Comparison of ENCODE assay signal across 12 cellular contexts in genomic region chr5:123429221-123429954, GRCh38. TPM values are rescaled to one million over a fixed set of nuclear protein-coding genes. Genes with fewer than 3 reads are reported as not detected.
DNase-seq lines count a peak whose midpoint lies in the region; ATAC-seq, FAIRE-seq and TF ChIP-seq lines count a peak whose summit lies in the region.
"Had no signal": no experiment of that assay in that cellular context is flagged by ENCODE, and none has a peak within 500 bp of the region (broad histone marks: within the 10 kb centered on the region; RNA-seq: fewer than 3 reads in every experiment).

No MANE protein-coding gene starts in this region.

- H4K20me1 ChIP-seq in GM23338 (replicated peaks; ENCODE audit: insufficient read depth): no peaks in the 10 kb centered on the region

- CTCF ChIA-PET in AG04450 (lab: Charles Lee): interaction anchor here (1.0 to 1.7 kb wide), 2 partner anchors 181 kb away, joined by 8 read pairs; no protein-coding TSS in a partner anchor

- no peak overlapping the region for H3K4me2 ChIP-seq in GM23338

- H3K27me3 ChIP-seq in AG04450 (ENCODE audit: control insufficient read depth, insufficient read depth, low read length): no peaks in the 10 kb centered on the region
- H3K27me3 ChIP-seq in GM23338 (ENCODE audit: insufficient read depth): no peaks in the 10 kb centered on the region
- no peaks in the 10 kb centered on the region for H3K27me3 ChIP-seq in bronchial epithelial cell (ENCODE audit: control insufficient read depth, insufficient read depth, low read length)
- H3K27me3 ChIP-seq: ascending aorta, gastrocnemius medialis, MG63 had no signal

- H3K36me3 Mint-ChIP-seq in GM23338 (ENCODE audit: low read depth) (no peaks in the 10 kb centered on the region), mesothelial cell of epicardium (no peaks in the 10 kb centered on the region)

- peaks cover 9% of the 10 kb centered on the region for H3K4me1 Mint-ChIP-seq in GM23338
- peaks cover 25% of the 10 kb centered on the region for H3K4me1 Mint-ChIP-seq in mesothelial cell of epicardium

- H3K4me3 ChIP-seq in AG04450 (ENCODE audit: low read depth, low read length) (no peak overlapping the region), GM23338 (no peak overlapping the region), bronchial epithelial cell (ENCODE audit: low read depth, low read length) (no peak overlapping the region)
- H3K4me3 ChIP-seq: ascending aorta, gastrocnemius medialis, GM12878, MG63 had no signal

- peak overlapping the region; percentile 52; the same call in 1 of the 2 replicates for H2AFZ ChIP-seq in GM23338

- H3K27ac Mint-ChIP-seq in GM23338: no peak overlapping the region
- peak overlapping the region; percentile 5 for H3K27ac Mint-ChIP-seq in mesothelial cell of epicardium

- no peak for DNase-seq in AG04450 (ENCODE audit: low read depth, low spot score)
- DNase-seq in GM23338 (ENCODE audit: low spot score): no peak
- DNase-seq in bronchial epithelial cell (ENCODE audit: low read depth): peak; percentile 17
- no peak for DNase-seq in mesothelial cell of epicardium (ENCODE audit: low spot score in 2 of 2, unreplicated experiment in 2 of 2)
- no peak for DNase-seq in D721Med (ENCODE audit: insufficient read length, low spot score)
- DNase-seq in NCI-H146 treated with DMSO at 0.1 percent for 48 hours (lab: John Stamatoyannopoulos, UW; ENCODE audit: unreplicated experiment): no peak
- DNase-seq in NCI-H1694 (lab: John Stamatoyannopoulos, UW): no peak
- DNase-seq: gastrocnemius medialis; stimulated activated CD4-positive, alpha-beta T cell treated with anti-CD3 and anti-CD28 coated beads, Interleukin-4, amount 100 ng/mL, for 1 hour had no signal

- no peaks in the 10 kb centered on the region for H3K9me3 ChIP-seq in AG04450 (ENCODE audit: control insufficient read depth, insufficient read depth, low read length)
- H3K9me3 ChIP-seq: ascending aorta, gastrocnemius medialis, MG63 had no signal

- no peaks in the 10 kb centered on the region; the same call in 2 of the 3 replicates for H3K9me3 Mint-ChIP-seq in GM23338
- H3K9me3 Mint-ChIP-seq in mesothelial cell of epicardium: no peaks in the 10 kb centered on the region

- ATAC-seq in GM23338: no peak
- ATAC-seq: GM12878 had no signal

- H3K27me3 Mint-ChIP-seq in GM23338 (ENCODE audit: insufficient read depth, low read depth, poor library complexity): peaks cover 2% of the 10 kb centered on the region
- H3K27me3 Mint-ChIP-seq in mesothelial cell of epicardium (ENCODE audit: low read depth): no peaks in the 10 kb centered on the region

- H3K27ac ChIP-seq in AG04450 (ENCODE audit: low read depth, low read length): peak overlapping the region; percentile 81
- no peak overlapping the region for H3K27ac ChIP-seq in GM23338 (ENCODE audit: low read depth)
- H3K27ac ChIP-seq: ascending aorta, gastrocnemius medialis had no signal

- FAIRE-seq in bronchial epithelial cell (lab: Jason Lieb, UNC) (peak; percentile 68), D721Med (lab: Jason Lieb, UNC) (no peak)
- FAIRE-seq: GM12878 had no signal

- no peak for TF ChIP-seq CTCF in AG04450 (IDR thresholded peaks at IDR 0.05; ENCODE audit: low read depth, low read length)
- no peak for TF ChIP-seq CTCF in GM23338 (conservative IDR thresholded peaks at IDR 0.05; ENCODE audit: low read depth in 2 of 2)
- no peak for TF ChIP-seq CTCF in bronchial epithelial cell (IDR thresholded peaks at IDR 0.05; ENCODE audit: insufficient read depth, low read length, severe bottlenecking)
- no peak for TF ChIP-seq CTCF in mesothelial cell of epicardium (IDR thresholded peaks at IDR 0.05; ENCODE audit: unreplicated experiment)
- no peak for TF ChIP-seq CTCF in D721Med (IDR thresholded peaks at IDR 0.05; ENCODE audit: insufficient read depth, missing control alignments)

- H3K4me3 Mint-ChIP-seq in GM23338 (no peak overlapping the region), mesothelial cell of epicardium (no peak overlapping the region)

- H3K4me1 ChIP-seq in GM23338 (ENCODE audit: insufficient read depth): no peaks in the 10 kb centered on the region
- H3K4me1 ChIP-seq: ascending aorta, gastrocnemius medialis had no signal

- H3K9me2 ChIP-seq in GM23338 (ENCODE audit: insufficient read depth): no peaks in the 10 kb centered on the region

- no peaks in the 10 kb centered on the region for H3K36me3 ChIP-seq in GM23338 (ENCODE audit: insufficient read depth)
- H3K36me3 ChIP-seq in bronchial epithelial cell (ENCODE audit: control insufficient read depth, insufficient read depth, low read length): no peaks in the 10 kb centered on the region
- H3K36me3 ChIP-seq: ascending aorta, gastrocnemius medialis, MG63 had no signal

- no peaks in the 10 kb centered on the region for H3F3A ChIP-seq in GM23338 (replicated peaks; ENCODE audit: low read depth)

- H3K79me2 ChIP-seq in GM23338 (replicated peaks; ENCODE audit: insufficient read depth): no peaks in the 10 kb centered on the region

- POLR2A ChIA-PET in AG04450 (lab: Yijun Ruan, JAX): no interaction called here

TF ChIP-seq in GM23338, 12 proteins besides CTCF, POLR2A, EP300 and RAD21 (continues in another document):
- TF ChIP-seq ZNF462 (CRISPR knock-in tag; IDR thresholded peaks at IDR 0.05): no peak
- TF ChIP-seq STAT1 (IDR thresholded peaks at IDR 0.05; ENCODE audit: unreplicated experiment): no peak

RNA-seq across cellular contexts. Expression of gene CEP120, which starts 6.2 kb away (rescaled TPM):
- 20.0 and 27.2 TPM in 2 replicates for polyA plus RNA-seq in AG04450 (2011; rRNA removed)
- 37.3 and 39.5 TPM in 2 replicates for polyA minus RNA-seq in AG04450 (2011; rRNA and poly(A)+ RNA removed)
- total RNA-seq in GM23338 (2014; rRNA removed; shearing (Covaris generic)): 13.9 and 16.3 TPM in 2 replicates
- 2.9 and 4.9 TPM in 2 replicates for polyA plus RNA-seq in GM23338 (2016; fragmentation: Nextera tagmentation; extraction: Ambion mirVana)
- 13.8 and 15.0 TPM in 2 replicates for total RNA-seq in bronchial epithelial cell
- 23.0 to 27.9 TPM (median 23.4 TPM) in 3 replicates for total RNA-seq in mesothelial cell of epicardium
